1 cellular context compared by ENCODE assay signal in genomic region chr16:88499314-88499713, GRCh38.
TF ChIP-seq lines count a peak whose summit lies in the region.

No MANE protein-coding gene starts in this region.

TF ChIP-seq in H1, 55 proteins besides CTCF, POLR2A, EP300 and RAD21 (continued from another document):
- no peak for TF ChIP-seq RNF2 (IDR thresholded peaks at IDR 0.05; ENCODE audit: borderline replicate concordance, low read depth, low read length, missing control alignments, poor library complexity, severe bottlenecking)
- no peak for TF ChIP-seq CHD1 (IDR thresholded peaks at IDR 0.05; ENCODE audit: low read depth, low read length)
- TF ChIP-seq SP4 (IDR thresholded peaks at IDR 0.05; ENCODE audit: low read length): no peak
- no peak for TF ChIP-seq NANOG (IDR thresholded peaks at IDR 0.05; ENCODE audit: insufficient read depth, low read depth, low read length, poor library complexity, severe bottlenecking)
- no peak for TF ChIP-seq SIN3A (conservative IDR thresholded peaks at IDR 0.05 in 1 of 2, IDR thresholded peaks at IDR 0.05 in 1 of 2; ENCODE audit: low read depth in 1 of 2, low read length in 2 of 2)
- no peak for TF ChIP-seq YY1 (IDR thresholded peaks at IDR 0.05; ENCODE audit: low read depth, low read length)
- no peak for TF ChIP-seq TAF7 (optimal IDR thresholded peaks at IDR 0.05; ENCODE audit: borderline replicate concordance, low read depth, low read length)
